Comparison of ENCODE assay signal across 28 cellular contexts in the genomic region with DNA sequence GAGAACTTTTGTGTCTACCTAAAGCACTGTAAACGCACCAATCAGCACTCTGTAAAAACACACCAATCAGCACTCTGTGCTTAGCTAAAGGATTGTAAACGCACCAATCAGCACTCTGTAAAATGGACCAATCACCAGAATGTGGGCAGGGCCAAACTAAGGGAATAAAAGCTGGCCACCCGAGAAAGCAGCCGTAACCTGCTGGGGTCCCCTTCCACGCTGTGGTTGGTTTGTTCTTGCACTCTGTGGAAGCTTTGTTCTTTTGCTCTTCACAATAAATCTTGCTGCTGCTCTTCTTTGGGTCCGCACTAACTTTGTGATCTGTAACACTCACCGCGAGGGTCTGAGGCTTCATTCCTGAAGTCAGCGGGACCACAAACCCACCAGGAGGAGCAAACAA.
"Had no signal": no experiment of that assay in that cellular context is flagged by ENCODE, and none has a peak within 500 bp of the region (broad histone marks: within the 10 kb centered on the region; RNA-seq: fewer than 3 reads in every experiment).

No MANE protein-coding gene starts in this region.

- H3K4me1 ChIP-seq: colonic mucosa, esophagus muscularis mucosa, esophagus squamous epithelium, foreskin keratinocyte, gastrocnemius medialis, gastroesophageal sphincter, heart left ventricle, heart right ventricle had no signal

- H3K27ac ChIP-seq: colonic mucosa, coronary artery, dorsolateral prefrontal cortex, epithelial cell of prostate, esophagus muscularis mucosa, esophagus squamous epithelium, foreskin keratinocyte, gastrocnemius medialis, gastroesophageal sphincter, heart left ventricle, heart right ventricle had no signal

- ATAC-seq: effector memory CD8-positive, alpha-beta T cell; esophagus mucosa; foreskin keratinocyte; gastrocnemius medialis; gastroesophageal sphincter; heart left ventricle; heart right ventricle had no signal

- H3K27me3 ChIP-seq: colonic mucosa, dorsolateral prefrontal cortex, esophagus muscularis mucosa, esophagus squamous epithelium, foreskin keratinocyte, gastrocnemius medialis, gastroesophageal sphincter, heart left ventricle had no signal

- H3K36me3 ChIP-seq: colonic mucosa, esophagus muscularis mucosa, esophagus squamous epithelium, gastrocnemius medialis, gastroesophageal sphincter, heart left ventricle, heart right ventricle had no signal

- DNase-seq: colonic mucosa; cortex of kidney; dermis blood vessel endothelial cell; dorsolateral prefrontal cortex; effector CD4-positive, alpha-beta T cell; effector CD8-positive, alpha-beta T cell; effector memory CD4-positive, alpha-beta T cell; effector memory CD8-positive, alpha-beta T cell; endodermal cell; erythroblast; esophagus squamous epithelium; foreskin fibroblast; foreskin keratinocyte; foreskin melanocyte; gastrocnemius medialis; glutamatergic neuron; head of caudate nucleus; heart left ventricle; heart right ventricle had no signal

- FAIRE-seq: colon, endometrium, endothelial cell of umbilical vein, frontal cortex had no signal

- H3K9me3 ChIP-seq: colonic mucosa had no signal

- H3K4me3 ChIP-seq: colonic mucosa, coronary artery, dorsolateral prefrontal cortex, esophagus muscularis mucosa, esophagus squamous epithelium, gastrocnemius medialis, gastroesophageal sphincter, heart left ventricle, heart right ventricle had no signal
